ENCODE assay signal across 8 cellular contexts in the genomic region with DNA sequence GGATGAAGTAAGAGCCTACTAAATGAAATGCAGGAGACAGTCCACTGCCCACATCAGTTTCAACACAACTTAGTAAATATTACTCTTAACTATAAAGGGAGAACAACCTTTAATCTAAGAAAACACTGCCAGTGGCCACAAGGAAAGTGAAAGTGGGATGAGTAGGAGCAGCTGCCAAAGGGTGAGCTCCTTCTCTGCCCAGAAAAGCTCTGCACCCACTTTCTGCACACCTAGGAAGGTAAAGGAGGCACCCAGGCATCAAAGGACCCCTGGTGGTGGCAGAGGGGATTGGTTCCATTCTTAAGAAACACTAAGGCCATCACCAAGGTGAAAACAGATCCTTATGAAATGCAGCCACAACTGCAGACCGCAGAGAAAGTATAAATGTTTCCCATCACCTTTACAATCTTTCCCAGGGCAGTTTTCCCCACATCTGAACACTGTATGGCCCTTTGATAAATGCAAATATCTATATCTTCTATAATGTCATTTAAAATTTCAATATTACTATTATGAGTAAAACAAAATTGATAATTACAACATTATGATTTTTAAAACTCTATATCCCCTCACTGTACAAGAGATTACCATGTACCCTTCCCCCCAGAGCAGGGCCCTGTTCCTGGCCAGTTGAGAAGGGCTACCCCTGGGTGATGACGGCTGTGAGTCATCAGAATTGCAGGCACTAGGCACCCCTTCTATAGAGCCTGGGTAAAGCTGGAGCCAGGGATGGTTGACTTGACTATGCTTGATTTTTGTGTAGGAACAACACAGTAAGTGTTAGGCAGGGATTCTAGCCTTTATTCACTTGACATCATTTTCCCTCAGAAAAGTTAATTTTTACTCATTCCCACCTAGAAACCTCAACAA.
DNase-seq lines count a peak whose midpoint lies in the region; ATAC-seq, FAIRE-seq and TF ChIP-seq lines count a peak whose summit lies in the region.

No MANE protein-coding gene starts in this region.

- no peaks in the 10 kb centered on the region for H3K36me3 Mint-ChIP-seq in activated naive CD4-positive, alpha-beta T cell treated with anti-CD3 and anti-CD28 coated beads, Interleukin-2, amount 50 U/mL, for 72 hours

- no peak for TF ChIP-seq POLR2A in GM12891 (IDR thresholded peaks at IDR 0.05; ENCODE audit: low read depth, low read length)

- H3K27ac Mint-ChIP-seq in activated naive CD4-positive, alpha-beta T cell treated with anti-CD3 and anti-CD28 coated beads, Interleukin-2, amount 50 U/mL, for 72 hours, result peak overlapping the region in 1 of 2 donors; percentile 18

- H3K9me3 Mint-ChIP-seq in activated naive CD4-positive, alpha-beta T cell treated with anti-CD3 and anti-CD28 coated beads, Interleukin-2, amount 50 U/mL, for 72 hours, result peaks cover 0 to 9% of the 10 kb centered on the region in 2 donors

- DNase-seq in GM12891 (ENCODE audit: insufficient read length, low spot score) (peak; percentile 65), SK-N-DZ (ENCODE audit: low spot score) (peak; percentile 19), iris pigment epithelial cell (ENCODE audit: low read depth) (peak; percentile 47), RCC 7860 (ENCODE audit: low spot score) (no peak)
- peak in 1 of 2 donors; percentile 65 for DNase-seq in activated naive CD4-positive, alpha-beta T cell treated with anti-CD3 and anti-CD28 coated beads, Interleukin-2, amount 50 U/mL, for 72 hours (ENCODE audit: low spot score in 2 of 2)
- DNase-seq in stimulated activated CD4-positive, alpha-beta T cell treated with anti-CD3 and anti-CD28 coated beads, TNF-alpha, amount 100 ng/mL, for 24 hours (ENCODE audit: low read depth in 3 of 3), result peak; percentile 33 to 53 (median 47)

- ATAC-seq in HG03159 (IDR thresholded peaks at IDR 0.05; ENCODE audit: unreplicated experiment), result peak; percentile 68
- peak; percentile 86 to 88 for ATAC-seq in activated naive CD4-positive, alpha-beta T cell treated with anti-CD3 and anti-CD28 coated beads, Interleukin-2, amount 50 U/mL, for 72 hours
- no peak for ATAC-seq in GM18517 (IDR thresholded peaks at IDR 0.05; ENCODE audit: unreplicated experiment)

- no peak for FAIRE-seq in GM12891 (lab: Jason Lieb, UNC)
- FAIRE-seq in RCC 7860 (lab: Jason Lieb, UNC), result no peak

TF ChIP-seq in GM12891, 5 proteins besides CTCF, POLR2A, EP300 and RAD21:
- no peak for TF ChIP-seq SPI1 (IDR thresholded peaks at IDR 0.05; ENCODE audit: low read depth, low read length)
- TF ChIP-seq TAF1 (IDR thresholded peaks at IDR 0.05; ENCODE audit: low read depth, low read length), result no peak
- no peak for TF ChIP-seq PAX5 (IDR thresholded peaks at IDR 0.05; ENCODE audit: insufficient read depth, low read length, severe bottlenecking)
- no peak for TF ChIP-seq POLR2AphosphoS5 (IDR thresholded peaks at IDR 0.05; ENCODE audit: low read depth, low read length)
- TF ChIP-seq POU2F2 (IDR thresholded peaks at IDR 0.05; ENCODE audit: low read depth, low read length), result no peak
